ENCODE assay signal across 1 cellular context in the genomic region with DNA sequence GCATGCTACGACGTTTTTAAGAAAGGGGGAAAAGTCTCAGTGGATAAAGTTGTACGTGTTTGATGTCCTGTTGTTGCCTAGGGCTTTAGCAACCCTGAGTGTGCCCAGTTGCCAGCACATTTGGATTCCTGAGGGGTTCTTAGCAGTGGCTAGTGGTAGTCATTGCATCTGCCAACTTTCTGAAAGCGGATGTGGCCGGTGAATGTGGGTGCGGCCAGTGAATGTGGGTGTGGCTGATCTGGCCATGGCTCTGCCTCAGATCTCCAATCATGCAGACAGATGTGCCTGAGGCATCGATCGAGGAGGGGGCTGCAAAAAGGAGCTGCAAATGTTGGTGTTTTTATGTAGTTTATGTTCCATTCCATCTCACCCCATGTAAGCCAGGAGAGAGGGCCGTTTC.
TF ChIP-seq lines count a peak whose summit lies in the region.

No MANE protein-coding gene starts in this region.

TF ChIP-seq in GM12878, 131 proteins besides CTCF, POLR2A, EP300 and RAD21 (continued from another document):
- TF ChIP-seq, protein P1, sequence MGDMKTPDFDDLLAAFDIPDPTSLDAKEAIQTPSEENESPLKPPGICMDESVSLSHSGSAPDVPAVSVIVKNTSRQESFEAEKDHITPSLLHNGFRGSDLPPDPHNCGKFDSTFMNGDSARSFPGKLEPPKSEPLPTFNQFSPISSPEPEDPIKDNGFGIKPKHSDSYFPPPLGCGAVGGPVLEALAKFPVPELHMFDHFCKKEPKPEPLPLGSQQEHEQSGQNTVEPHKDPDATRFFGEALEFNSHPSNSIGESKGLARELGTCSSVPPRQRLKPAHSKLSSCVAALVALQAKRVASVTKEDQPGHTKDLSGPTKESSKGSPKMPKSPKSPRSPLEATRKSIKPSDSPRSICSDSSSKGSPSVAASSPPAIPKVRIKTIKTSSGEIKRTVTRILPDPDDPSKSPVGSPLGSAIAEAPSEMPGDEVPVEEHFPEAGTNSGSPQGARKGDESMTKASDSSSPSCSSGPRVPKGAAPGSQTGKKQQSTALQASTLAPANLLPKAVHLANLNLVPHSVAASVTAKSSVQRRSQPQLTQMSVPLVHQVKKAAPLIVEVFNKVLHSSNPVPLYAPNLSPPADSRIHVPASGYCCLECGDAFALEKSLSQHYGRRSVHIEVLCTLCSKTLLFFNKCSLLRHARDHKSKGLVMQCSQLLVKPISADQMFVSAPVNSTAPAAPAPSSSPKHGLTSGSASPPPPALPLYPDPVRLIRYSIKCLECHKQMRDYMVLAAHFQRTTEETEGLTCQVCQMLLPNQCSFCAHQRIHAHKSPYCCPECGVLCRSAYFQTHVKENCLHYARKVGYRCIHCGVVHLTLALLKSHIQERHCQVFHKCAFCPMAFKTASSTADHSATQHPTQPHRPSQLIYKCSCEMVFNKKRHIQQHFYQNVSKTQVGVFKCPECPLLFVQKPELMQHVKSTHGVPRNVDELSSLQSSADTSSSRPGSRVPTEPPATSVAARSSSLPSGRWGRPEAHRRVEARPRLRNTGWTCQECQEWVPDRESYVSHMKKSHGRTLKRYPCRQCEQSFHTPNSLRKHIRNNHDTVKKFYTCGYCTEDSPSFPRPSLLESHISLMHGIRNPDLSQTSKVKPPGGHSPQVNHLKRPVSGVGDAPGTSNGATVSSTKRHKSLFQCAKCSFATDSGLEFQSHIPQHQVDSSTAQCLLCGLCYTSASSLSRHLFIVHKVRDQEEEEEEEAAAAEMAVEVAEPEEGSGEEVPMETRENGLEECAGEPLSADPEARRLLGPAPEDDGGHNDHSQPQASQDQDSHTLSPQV (IDR thresholded peaks at IDR 0.05), result no peak
